In the genomic region with DNA sequence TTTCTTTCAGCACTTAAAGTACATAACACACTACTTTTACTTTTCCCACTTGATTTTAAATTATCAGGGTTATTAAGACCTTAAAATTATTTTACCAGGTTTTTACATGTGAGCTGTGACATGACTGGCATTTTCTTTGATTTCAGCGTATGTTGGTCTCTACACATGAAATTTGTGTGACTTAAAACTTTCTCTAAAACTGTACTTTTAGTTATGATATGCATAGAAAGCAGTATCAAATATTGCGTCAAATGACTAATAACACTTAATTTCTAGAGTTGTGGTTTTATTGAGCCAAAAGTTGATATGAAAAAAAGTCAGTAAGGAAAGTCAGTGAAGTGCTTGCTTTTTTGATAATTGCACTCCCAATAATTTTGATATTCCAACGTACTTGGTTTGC, we compare ENCODE assay signal across 8 cellular contexts. TPM values are rescaled to one million over a fixed set of nuclear protein-coding genes. Genes with fewer than 3 reads are reported as not detected.
DNase-seq lines count a peak whose midpoint lies in the region; ATAC-seq, FAIRE-seq and TF ChIP-seq lines count a peak whose summit lies in the region.

No MANE protein-coding gene starts in this region.

- BruUV-seq in PC-3 (replicated peaks; lab: Mats Ljungman, UMichigan) (no TSS peak), endothelial cell of umbilical vein (replicated peaks; lab: Mats Ljungman, UMichigan) (no TSS peak)

- H4K20me1 ChIP-seq in DND-41 (ENCODE audit: insufficient read depth, low read length), result peaks cover 69% of the 10 kb centered on the region
- H4K20me1 ChIP-seq in PC-3 (ENCODE audit: low read length), result peaks cover 43% of the 10 kb centered on the region
- peaks cover 3% of the 10 kb centered on the region for H4K20me1 ChIP-seq in endothelial cell of umbilical vein (replicated peaks; ENCODE audit: control insufficient read depth, extremely low read depth, insufficient read depth, low read length)

- no peak for TF ChIP-seq CTCF in DND-41 (IDR thresholded peaks at IDR 0.05; ENCODE audit: borderline replicate concordance, extremely low read depth, low read length, poor library complexity, severe bottlenecking)
- no peak for TF ChIP-seq CTCF in PC-3 (conservative IDR thresholded peaks at IDR 0.05; ENCODE audit: low read depth, low read length)
- TF ChIP-seq CTCF in endothelial cell of umbilical vein (IDR thresholded peaks at IDR 0.05; ENCODE audit: extremely low read depth in 1 of 2, insufficient read depth in 1 of 2, low read depth in 1 of 2, low read length in 2 of 2), result no peak
- TF ChIP-seq CTCF in pancreas (IDR thresholded peaks at IDR 0.05), result no peak

- 1% methylated on average over 3 of the region's 3 CpGs for WGBS in pancreas, 2 donors

- peaks cover 94% of the 10 kb centered on the region for H3K79me2 ChIP-seq in DND-41 (ENCODE audit: insufficient read depth, low read length)
- H3K79me2 ChIP-seq in PC-3 (ENCODE audit: low read length), result peaks cover 75% of the 10 kb centered on the region
- H3K79me2 ChIP-seq in endothelial cell of umbilical vein (ENCODE audit: control insufficient read depth, insufficient read depth, low read length), result peaks cover 76% of the 10 kb centered on the region

- POLR2A ChIA-PET in PC-3 (lab: Charles Lee; ENCODE audit: unreplicated experiment) (no interaction called here), endothelial cell of umbilical vein (lab: Charles Lee) (no interaction called here)

- dilution Hi-C loops in endothelial cell of umbilical vein (cut with MboI; ENCODE audit: extremely low pct_ligation_motif_present, low sequenced_read_pairs), result loop anchor here (25.0 kb wide), 1 partner anchor 696 kb away; no protein-coding TSS in a partner anchor

- intact Hi-C loops in PC-3 (cut with micrococcal nuclease), result no loop called here
- intact Hi-C loops in endothelial cell of umbilical vein (cut with micrococcal nuclease), result loop anchor here (10.0 kb wide), 1 partner anchor 332 kb away; no protein-coding TSS in a partner anchor
- intact Hi-C loops in pancreas (cut with DNase I), result no loop called here
- intact Hi-C loops in posterior cingulate gyrus (cut with DNase I), result loop anchor here (10.0 kb wide), 1 partner anchor 248 kb away; no protein-coding TSS in a partner anchor

- no peak for TF ChIP-seq POLR2A in endothelial cell of umbilical vein (IDR thresholded peaks at IDR 0.05; ENCODE audit: low read depth, low read length)

- H3K9ac ChIP-seq in DND-41 (ENCODE audit: low read depth, low read length) (peak overlapping the region; percentile 82), PC-3 (ENCODE audit: low read length) (peak overlapping the region; percentile 95), endothelial cell of umbilical vein (replicated peaks; ENCODE audit: extremely low read depth, insufficient read depth, low read length) (peak overlapping the region; percentile 86)

- peak overlapping the region; percentile 79 for H3K4me2 ChIP-seq in DND-41 (ENCODE audit: insufficient read depth, low read length)
- peak overlapping the region; percentile 86 for H3K4me2 ChIP-seq in PC-3 (ENCODE audit: low read length)
- H3K4me2 ChIP-seq in endothelial cell of umbilical vein (ENCODE audit: insufficient read depth, low read length), result peak overlapping the region; percentile 99

- DNase-seq in DND-41 (no peak), PC-3 (peak; percentile 1), endothelial cell of umbilical vein (ENCODE audit: low read depth, low spot score) (peak; percentile 46), pancreas (no peak), posterior cingulate gyrus (no peak), KBM-7 (no peak)

- FAIRE-seq in endothelial cell of umbilical vein (lab: Jason Lieb, UNC), result no peak
- no peak for FAIRE-seq in pancreas (lab: Jason Lieb, UNC)

- no peak for ATAC-seq in DND-41 (ENCODE audit: insufficient read depth, low read depth)
- ATAC-seq in PC-3, result no peak
- ATAC-seq in pancreas, result no peak
- ATAC-seq in HG03025 (IDR thresholded peaks at IDR 0.05; ENCODE audit: low FRiP score, unreplicated experiment), result no peak
- ATAC-seq in GM21723 (IDR thresholded peaks at IDR 0.05; ENCODE audit: unreplicated experiment), result no peak

- no peaks in the 10 kb centered on the region for H3K27me3 ChIP-seq in DND-41 (ENCODE audit: insufficient read depth, low read length, poor library complexity)
- no peaks in the 10 kb centered on the region for H3K27me3 ChIP-seq in PC-3 (ENCODE audit: low read length)
- H3K27me3 ChIP-seq in endothelial cell of umbilical vein (ENCODE audit: control insufficient read depth in 2 of 2, insufficient read depth in 2 of 2, low read length in 2 of 2), result no peaks in the 10 kb centered on the region
- no peaks in the 10 kb centered on the region for H3K27me3 ChIP-seq in pancreas

- in situ Hi-C loops in KBM-7 (cut with MboI; ENCODE audit: low pct_unique_long_range_greater_than_20kb, low sequenced_read_pairs), result loop anchor here (25.0 kb wide), 2 partner anchors 546 to 671 kb away; no protein-coding TSS in a partner anchor

- no peaks in the 10 kb centered on the region for H3K9me2 ChIP-seq in PC-3 (replicated peaks; ENCODE audit: low read length)

- H3F3A ChIP-seq in PC-3 (ENCODE audit: low read length, unreplicated experiment), result no peaks in the 10 kb centered on the region

- peak overlapping the region; percentile 90 for H3K27ac ChIP-seq in DND-41 (ENCODE audit: low read length)
- peak overlapping the region; percentile 25; the same call in 1 of the 2 replicates for H3K27ac ChIP-seq in PC-3 (ENCODE audit: low read length)
- H3K27ac ChIP-seq in endothelial cell of umbilical vein (ENCODE audit: insufficient read depth, low read depth, low read length), result peak overlapping the region; percentile 14
- peak overlapping the region in 2 of 4 donors; percentile 98 for H3K27ac ChIP-seq in pancreas

- H3K4me1 ChIP-seq in DND-41 (ENCODE audit: insufficient read depth, low read length) (peaks cover 44% of the 10 kb centered on the region), PC-3 (ENCODE audit: insufficient read depth, low read length) (peaks cover 18% of the 10 kb centered on the region; the same call in 1 of the 2 replicates), endothelial cell of umbilical vein (ENCODE audit: control insufficient read depth, extremely low read depth, insufficient read depth, low read length) (peaks cover 17% of the 10 kb centered on the region), pancreas (peaks cover 16 to 32% (median 22%) of the 10 kb centered on the region in 3 donors)

- CTCF ChIA-PET in PC-3 (lab: Charles Lee), result no interaction called here
- CTCF ChIA-PET in endothelial cell of umbilical vein (lab: Charles Lee), result interaction anchor here (10.2 kb wide), 1 partner anchor 522 kb away, joined by 178 read pairs; no protein-coding TSS in a partner anchor

- H3K36me3 ChIP-seq in DND-41 (ENCODE audit: insufficient read depth, low read length) (peaks cover 59% of the 10 kb centered on the region), PC-3 (ENCODE audit: low read depth, low read length) (no peaks in the 10 kb centered on the region), endothelial cell of umbilical vein (ENCODE audit: control insufficient read depth in 2 of 2, extremely low read depth in 1 of 2, insufficient read depth in 2 of 2, low read length in 2 of 2) (no peaks in the 10 kb centered on the region), pancreas (no peaks in the 10 kb centered on the region)

- no peaks in the 10 kb centered on the region for H3K9me3 ChIP-seq in DND-41 (ENCODE audit: insufficient read depth, low read length, severe bottlenecking)
- no peaks in the 10 kb centered on the region for H3K9me3 ChIP-seq in PC-3 (ENCODE audit: low read length)
- H3K9me3 ChIP-seq in endothelial cell of umbilical vein (replicated peaks; ENCODE audit: control insufficient read depth, insufficient read depth, low read length), result no peaks in the 10 kb centered on the region
- no peaks in the 10 kb centered on the region for H3K9me3 ChIP-seq in pancreas

- H3K4me3 ChIP-seq in DND-41 (ENCODE audit: low read depth in 1 of 2, low read length in 2 of 2), result peak overlapping the region; percentile 58 to 73
- H3K4me3 ChIP-seq in PC-3 (ENCODE audit: low read length), result peak overlapping the region; percentile 94
- H3K4me3 ChIP-seq in endothelial cell of umbilical vein (replicated peaks in 1 of 3; ENCODE audit: insufficient read depth in 1 of 3, low read depth in 1 of 3, low read length in 3 of 3), result peak overlapping the region; percentile 50 to 99 (median 93)
- peak overlapping the region; percentile 6 to 99 (median 91) for H3K4me3 ChIP-seq in pancreas

- H2AFZ ChIP-seq in DND-41 (ENCODE audit: low read depth, low read length) (no peak overlapping the region), PC-3 (ENCODE audit: low read length) (no peak overlapping the region), endothelial cell of umbilical vein (ENCODE audit: low read depth, low read length) (no peak overlapping the region)

- H3K9me1 ChIP-seq in endothelial cell of umbilical vein (replicated peaks; ENCODE audit: control insufficient read depth, extremely low read depth, insufficient read depth, low read length), result no peaks in the 10 kb centered on the region

RNA-seq across cellular contexts. Expression of gene PTEN, which starts 3.1 kb away (rescaled TPM):
- 7.8 and 18.5 TPM in 2 replicates for total RNA-seq in PC-3 (2014; rRNA removed)
- 75.3 and 76.9 TPM in 2 replicates for total RNA-seq in endothelial cell of umbilical vein
- 6.7 and 8.0 TPM in 2 replicates for polyA plus RNA-seq in endothelial cell of umbilical vein
- polyA plus RNA-seq in endothelial cell of umbilical vein (2011; cell fraction: cytosol; rRNA removed), result 19.3 and 21.5 TPM in 2 replicates
- polyA plus RNA-seq in endothelial cell of umbilical vein (2011; cell fraction: nucleus; rRNA removed), result 30.8 and 38.3 TPM in 2 replicates
- polyA plus RNA-seq in endothelial cell of umbilical vein (2012), result 54.9 and 57.4 TPM in 2 replicates
- 50.5 and 53.5 TPM in 2 replicates for polyA minus RNA-seq in endothelial cell of umbilical vein
- polyA minus RNA-seq in endothelial cell of umbilical vein (2011; cell fraction: cytosol; rRNA and poly(A)+ RNA removed), result 181 TPM
- 132 and 167 TPM in 2 replicates for polyA minus RNA-seq in endothelial cell of umbilical vein (2011; cell fraction: nucleus; rRNA and poly(A)+ RNA removed)
- total RNA-seq in pancreas, result 10 to 100 TPM; 30.6 to 64.1 (median 46.0) TPM
- polyA plus RNA-seq in pancreas, result 10 to 100 TPM; 19.2 to 19.3 TPM

RNA-seq across cellular contexts. Expression of gene KLLN, which starts 3.2 kb away (rescaled TPM):
- total RNA-seq in PC-3 (2014; rRNA removed), result 0.15 and 0.23 TPM in 2 replicates
- 0.21 and 0.31 TPM in 2 replicates for total RNA-seq in endothelial cell of umbilical vein
- polyA plus RNA-seq in endothelial cell of umbilical vein, result 0.14 and 0.18 TPM in 2 replicates
- 0.17 and 0.20 TPM in 2 replicates for polyA plus RNA-seq in endothelial cell of umbilical vein (2011; cell fraction: cytosol; rRNA removed)
- 0.13 and 0.22 TPM in 2 replicates for polyA plus RNA-seq in endothelial cell of umbilical vein (2011; cell fraction: nucleus; rRNA removed)
- 0.16 and 0.21 TPM in 2 replicates for polyA plus RNA-seq in endothelial cell of umbilical vein (2012)
- polyA minus RNA-seq in endothelial cell of umbilical vein, result 0.32 and 0.38 TPM in 2 replicates
- polyA minus RNA-seq in endothelial cell of umbilical vein (2011; cell fraction: cytosol; rRNA and poly(A)+ RNA removed), result 2.3 TPM
- 0.34 and 0.53 TPM in 2 replicates for polyA minus RNA-seq in endothelial cell of umbilical vein (2011; cell fraction: nucleus; rRNA and poly(A)+ RNA removed)
- under 1 TPM; 0.09 to 0.35 (median 0.26) TPM for total RNA-seq in pancreas
- polyA plus RNA-seq in pancreas, result under 1 TPM; 0.23 TPM

RNA-seq across cellular contexts. Expression of gene ATAD1, which starts 48.5 kb away (rescaled TPM):
- total RNA-seq in PC-3 (2014; rRNA removed) (14.9 and 15.7 TPM in 2 replicates), endothelial cell of umbilical vein (23.6 and 25.8 TPM in 2 replicates), pancreas (10 to 100 TPM; 12.8 to 23.4 (median 18.1) TPM)
- polyA plus RNA-seq in endothelial cell of umbilical vein (4.6 and 5.2 TPM in 2 replicates), pancreas (10 to 100 TPM in 1 of 2 donors, 1 to 10 TPM in 1; 3.6 to 11.8 TPM)
- 8.2 and 8.3 TPM in 2 replicates for polyA plus RNA-seq in endothelial cell of umbilical vein (2011; cell fraction: cytosol; rRNA removed)
- 13.7 and 19.0 TPM in 2 replicates for polyA plus RNA-seq in endothelial cell of umbilical vein (2011; cell fraction: nucleus; rRNA removed)
- polyA plus RNA-seq in endothelial cell of umbilical vein (2012), result 23.8 and 24.2 TPM in 2 replicates
- 9.9 and 11.8 TPM in 2 replicates for polyA minus RNA-seq in endothelial cell of umbilical vein
- 45.0 TPM for polyA minus RNA-seq in endothelial cell of umbilical vein (2011; cell fraction: cytosol; rRNA and poly(A)+ RNA removed)
- polyA minus RNA-seq in endothelial cell of umbilical vein (2011; cell fraction: nucleus; rRNA and poly(A)+ RNA removed), result 17.0 and 21.3 TPM in 2 replicates

Comparison
In these comparisons a context has a peak if more than half of its experiments do, and no peak if none do; other contexts are left out.
1. DNase-seq: peak in PC-3 (single experiment) and endothelial cell of umbilical vein (single experiment); none in DND-41 (single experiment), pancreas (0 of 6), posterior cingulate gyrus (0 of 10) and KBM-7 (single experiment).
2. intact Hi-C loops: an anchor here in endothelial cell of umbilical vein (10.0 kb wide) and posterior cingulate gyrus (10.0 kb wide); none called in PC-3 and pancreas.
3. Peak in every context shown above with its lines, with median percentiles within 50 percentile points of each other: H3K4me2 ChIP-seq, H3K4me3 ChIP-seq and H3K9ac ChIP-seq.